14 cellular contexts compared by ENCODE assay signal in the genomic region with DNA sequence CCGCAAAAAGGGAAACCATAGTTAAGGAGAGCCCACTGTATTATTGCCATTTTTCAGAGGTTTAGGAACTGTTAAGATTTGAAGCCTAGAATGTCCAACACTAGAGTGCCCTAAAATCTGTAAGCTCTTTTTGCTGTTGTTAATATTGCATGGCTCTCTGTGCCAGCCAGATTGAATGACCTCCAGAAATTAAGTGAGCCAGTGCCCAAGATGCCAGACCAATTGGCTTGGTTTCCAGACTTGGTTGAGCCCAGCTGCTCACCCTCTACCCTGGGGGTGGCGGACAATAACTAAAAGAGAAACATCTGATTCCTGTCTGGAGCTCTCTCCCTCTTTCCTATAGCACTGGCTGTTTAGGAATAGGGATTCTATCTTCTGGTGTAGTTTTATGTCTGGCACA.
"Had no signal": no experiment of that assay in that cellular context is flagged by ENCODE, and none has a peak within 500 bp of the region (broad histone marks: within the 10 kb centered on the region; RNA-seq: fewer than 3 reads in every experiment).

No MANE protein-coding gene starts in this region.

- DNase-seq: KBM-7, MG63, NCI-H1092 treated with DMSO at 0.1 percent for 48 hours, NCI-H1436, NCI-H187, NCI-H2029, NCI-H2171 treated with DMSO at 0.1 percent for 48 hours, NCI-H345, NCI-H510A, NCI-H524 treated with DMSO at 0.1 percent for 48 hours, NCI-H82, Right ventricle myocardium superior, RPMI8226, SIG-M5 had no signal
